Comparison of ENCODE assay signal across 9 cellular contexts in the genomic region with DNA sequence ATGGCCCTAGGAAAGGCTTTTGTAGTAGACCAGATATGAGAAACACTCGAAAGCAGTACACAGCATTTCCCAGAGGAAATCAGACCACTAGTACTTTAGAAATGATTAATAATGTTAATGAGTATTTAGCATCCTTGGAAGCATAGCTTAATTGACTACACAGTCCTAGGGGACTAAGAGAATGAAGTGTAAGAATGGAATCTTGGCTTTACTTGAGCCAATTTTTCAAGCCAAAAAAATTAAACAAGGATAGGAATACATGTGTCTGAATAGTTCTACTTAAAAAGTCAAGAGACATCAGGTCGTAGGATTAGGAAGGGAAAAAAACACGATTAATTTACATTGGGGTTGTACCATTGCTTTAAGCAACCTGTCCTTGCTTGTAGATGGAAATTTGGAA. TPM values are rescaled to one million over a fixed set of nuclear protein-coding genes. Genes with fewer than 3 reads are reported as not detected.
"Had no signal": no experiment of that assay in that cellular context is flagged by ENCODE, and none has a peak within 500 bp of the region (broad histone marks: within the 10 kb centered on the region; RNA-seq: fewer than 3 reads in every experiment).

No MANE protein-coding gene starts in this region.

- H3K27me3 Mint-ChIP-seq: IgD-negative memory B cell had no signal

- FAIRE-seq: HepG2, HTR-8/SVneo, K562 had no signal

- H3K36me3 Mint-ChIP-seq: IgD-negative memory B cell had no signal

- DNase-seq: IMR-90, KBM-7 had no signal

- ATAC-seq: HepG2, K562 had no signal

- H3K27ac ChIP-seq: HL-60 had no signal

- H3K4me3 ChIP-seq: K562 had no signal

- H3K27ac Mint-ChIP-seq: IgD-negative memory B cell had no signal

RNA-seq across cellular contexts. Expression of a gene that starts 38.2 kb away (rescaled TPM):
- total RNA-seq: HepG2, HT-29, HT1080, IMR-90, K562 had no signal

RNA-seq across cellular contexts. Expression of a gene that starts 59.2 kb away (rescaled TPM):
- total RNA-seq: HepG2, HT-29, HT1080, IMR-90 had no signal
